1 cellular context compared by ENCODE assay signal in the genomic region with DNA sequence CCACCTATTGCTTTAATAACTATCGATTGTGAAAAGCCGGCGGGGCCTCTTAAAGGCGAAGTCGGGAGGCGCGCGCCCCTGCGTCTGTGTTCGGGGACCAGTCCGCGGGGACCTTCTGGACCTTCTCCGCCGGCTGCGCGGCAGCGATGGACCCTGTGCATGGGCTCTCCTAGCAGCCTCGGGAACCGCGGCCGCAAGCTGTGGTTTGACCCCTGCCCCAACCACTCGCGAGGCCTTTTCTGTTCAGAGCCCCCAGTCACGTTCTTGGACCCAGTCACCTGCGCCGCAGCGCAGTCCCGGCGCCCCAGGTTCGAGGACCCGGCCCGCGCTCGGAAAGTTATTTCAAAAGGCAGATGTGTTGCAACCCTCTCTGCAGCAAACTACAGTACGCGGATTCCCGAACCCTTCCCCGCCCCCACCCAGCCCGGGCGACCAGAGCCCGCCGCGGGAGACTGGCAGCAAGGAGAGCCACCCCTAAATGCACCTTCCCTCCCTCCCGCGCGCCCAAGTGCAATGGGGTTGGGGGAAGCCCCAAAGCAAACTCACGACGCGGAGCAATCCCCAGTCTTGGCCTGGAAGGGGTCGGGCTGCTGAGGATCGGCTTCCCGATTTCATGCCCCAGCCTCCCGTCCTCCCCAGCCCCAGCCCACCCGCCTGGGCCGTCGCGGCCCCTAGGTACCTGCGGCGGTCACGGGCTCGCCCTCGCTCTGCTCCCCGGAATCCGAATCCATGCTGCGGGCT.
TF ChIP-seq lines count a peak whose summit lies in the region.

No MANE protein-coding gene starts in this region.

TF ChIP-seq in HCT116, 20 proteins besides CTCF, POLR2A, EP300 and RAD21 (continued from another document):
- TF ChIP-seq, protein P1, sequence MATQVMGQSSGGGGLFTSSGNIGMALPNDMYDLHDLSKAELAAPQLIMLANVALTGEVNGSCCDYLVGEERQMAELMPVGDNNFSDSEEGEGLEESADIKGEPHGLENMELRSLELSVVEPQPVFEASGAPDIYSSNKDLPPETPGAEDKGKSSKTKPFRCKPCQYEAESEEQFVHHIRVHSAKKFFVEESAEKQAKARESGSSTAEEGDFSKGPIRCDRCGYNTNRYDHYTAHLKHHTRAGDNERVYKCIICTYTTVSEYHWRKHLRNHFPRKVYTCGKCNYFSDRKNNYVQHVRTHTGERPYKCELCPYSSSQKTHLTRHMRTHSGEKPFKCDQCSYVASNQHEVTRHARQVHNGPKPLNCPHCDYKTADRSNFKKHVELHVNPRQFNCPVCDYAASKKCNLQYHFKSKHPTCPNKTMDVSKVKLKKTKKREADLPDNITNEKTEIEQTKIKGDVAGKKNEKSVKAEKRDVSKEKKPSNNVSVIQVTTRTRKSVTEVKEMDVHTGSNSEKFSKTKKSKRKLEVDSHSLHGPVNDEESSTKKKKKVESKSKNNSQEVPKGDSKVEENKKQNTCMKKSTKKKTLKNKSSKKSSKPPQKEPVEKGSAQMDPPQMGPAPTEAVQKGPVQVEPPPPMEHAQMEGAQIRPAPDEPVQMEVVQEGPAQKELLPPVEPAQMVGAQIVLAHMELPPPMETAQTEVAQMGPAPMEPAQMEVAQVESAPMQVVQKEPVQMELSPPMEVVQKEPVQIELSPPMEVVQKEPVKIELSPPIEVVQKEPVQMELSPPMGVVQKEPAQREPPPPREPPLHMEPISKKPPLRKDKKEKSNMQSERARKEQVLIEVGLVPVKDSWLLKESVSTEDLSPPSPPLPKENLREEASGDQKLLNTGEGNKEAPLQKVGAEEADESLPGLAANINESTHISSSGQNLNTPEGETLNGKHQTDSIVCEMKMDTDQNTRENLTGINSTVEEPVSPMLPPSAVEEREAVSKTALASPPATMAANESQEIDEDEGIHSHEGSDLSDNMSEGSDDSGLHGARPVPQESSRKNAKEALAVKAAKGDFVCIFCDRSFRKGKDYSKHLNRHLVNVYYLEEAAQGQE (IDR thresholded peaks at IDR 0.05; ENCODE audit: low read depth), result no peak
- TF ChIP-seq SP1 (IDR thresholded peaks at IDR 0.05; ENCODE audit: low read depth), result no peak
- no peak for TF ChIP-seq YY1 (IDR thresholded peaks at IDR 0.05; ENCODE audit: extremely low read depth, insufficient replicate concordance, low read depth, low read length)
